Comparison of ENCODE assay signal across 2 cellular contexts in genomic region chr13:29131159-29131558, GRCh38.
TF ChIP-seq lines count a peak whose summit lies in the region.

No MANE protein-coding gene starts in this region.

TF ChIP-seq in liver, 16 proteins besides CTCF, POLR2A, EP300 and RAD21 (continued from another document):
- TF ChIP-seq, protein P1, sequence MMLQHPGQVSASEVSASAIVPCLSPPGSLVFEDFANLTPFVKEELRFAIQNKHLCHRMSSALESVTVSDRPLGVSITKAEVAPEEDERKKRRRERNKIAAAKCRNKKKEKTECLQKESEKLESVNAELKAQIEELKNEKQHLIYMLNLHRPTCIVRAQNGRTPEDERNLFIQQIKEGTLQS (IDR thresholded peaks at IDR 0.05): no peak
- TF ChIP-seq JUND (IDR thresholded peaks at IDR 0.05) (no peak), SP1 (IDR thresholded peaks at IDR 0.05) (no peak), ZBTB33 (IDR thresholded peaks at IDR 0.05) (no peak), GABPA (IDR thresholded peaks at IDR 0.05 in 1 of 2, conservative IDR thresholded peaks at IDR 0.05 in 1 of 2) (no peak), FOXA2 (IDR thresholded peaks at IDR 0.05) (no peak), REST (IDR thresholded peaks at IDR 0.05) (no peak), TAF1 (conservative IDR thresholded peaks at IDR 0.05) (no peak), NR2F2 (IDR thresholded peaks at IDR 0.05) (no peak), HNF4G (IDR thresholded peaks at IDR 0.05) (no peak), RXRA (IDR thresholded peaks at IDR 0.05) (no peak), HNF4A (conservative IDR thresholded peaks at IDR 0.05) (no peak)

TF ChIP-seq in HepG2, 621 proteins besides CTCF, POLR2A, EP300 and RAD21:
- TF ChIP-seq, protein P2, sequence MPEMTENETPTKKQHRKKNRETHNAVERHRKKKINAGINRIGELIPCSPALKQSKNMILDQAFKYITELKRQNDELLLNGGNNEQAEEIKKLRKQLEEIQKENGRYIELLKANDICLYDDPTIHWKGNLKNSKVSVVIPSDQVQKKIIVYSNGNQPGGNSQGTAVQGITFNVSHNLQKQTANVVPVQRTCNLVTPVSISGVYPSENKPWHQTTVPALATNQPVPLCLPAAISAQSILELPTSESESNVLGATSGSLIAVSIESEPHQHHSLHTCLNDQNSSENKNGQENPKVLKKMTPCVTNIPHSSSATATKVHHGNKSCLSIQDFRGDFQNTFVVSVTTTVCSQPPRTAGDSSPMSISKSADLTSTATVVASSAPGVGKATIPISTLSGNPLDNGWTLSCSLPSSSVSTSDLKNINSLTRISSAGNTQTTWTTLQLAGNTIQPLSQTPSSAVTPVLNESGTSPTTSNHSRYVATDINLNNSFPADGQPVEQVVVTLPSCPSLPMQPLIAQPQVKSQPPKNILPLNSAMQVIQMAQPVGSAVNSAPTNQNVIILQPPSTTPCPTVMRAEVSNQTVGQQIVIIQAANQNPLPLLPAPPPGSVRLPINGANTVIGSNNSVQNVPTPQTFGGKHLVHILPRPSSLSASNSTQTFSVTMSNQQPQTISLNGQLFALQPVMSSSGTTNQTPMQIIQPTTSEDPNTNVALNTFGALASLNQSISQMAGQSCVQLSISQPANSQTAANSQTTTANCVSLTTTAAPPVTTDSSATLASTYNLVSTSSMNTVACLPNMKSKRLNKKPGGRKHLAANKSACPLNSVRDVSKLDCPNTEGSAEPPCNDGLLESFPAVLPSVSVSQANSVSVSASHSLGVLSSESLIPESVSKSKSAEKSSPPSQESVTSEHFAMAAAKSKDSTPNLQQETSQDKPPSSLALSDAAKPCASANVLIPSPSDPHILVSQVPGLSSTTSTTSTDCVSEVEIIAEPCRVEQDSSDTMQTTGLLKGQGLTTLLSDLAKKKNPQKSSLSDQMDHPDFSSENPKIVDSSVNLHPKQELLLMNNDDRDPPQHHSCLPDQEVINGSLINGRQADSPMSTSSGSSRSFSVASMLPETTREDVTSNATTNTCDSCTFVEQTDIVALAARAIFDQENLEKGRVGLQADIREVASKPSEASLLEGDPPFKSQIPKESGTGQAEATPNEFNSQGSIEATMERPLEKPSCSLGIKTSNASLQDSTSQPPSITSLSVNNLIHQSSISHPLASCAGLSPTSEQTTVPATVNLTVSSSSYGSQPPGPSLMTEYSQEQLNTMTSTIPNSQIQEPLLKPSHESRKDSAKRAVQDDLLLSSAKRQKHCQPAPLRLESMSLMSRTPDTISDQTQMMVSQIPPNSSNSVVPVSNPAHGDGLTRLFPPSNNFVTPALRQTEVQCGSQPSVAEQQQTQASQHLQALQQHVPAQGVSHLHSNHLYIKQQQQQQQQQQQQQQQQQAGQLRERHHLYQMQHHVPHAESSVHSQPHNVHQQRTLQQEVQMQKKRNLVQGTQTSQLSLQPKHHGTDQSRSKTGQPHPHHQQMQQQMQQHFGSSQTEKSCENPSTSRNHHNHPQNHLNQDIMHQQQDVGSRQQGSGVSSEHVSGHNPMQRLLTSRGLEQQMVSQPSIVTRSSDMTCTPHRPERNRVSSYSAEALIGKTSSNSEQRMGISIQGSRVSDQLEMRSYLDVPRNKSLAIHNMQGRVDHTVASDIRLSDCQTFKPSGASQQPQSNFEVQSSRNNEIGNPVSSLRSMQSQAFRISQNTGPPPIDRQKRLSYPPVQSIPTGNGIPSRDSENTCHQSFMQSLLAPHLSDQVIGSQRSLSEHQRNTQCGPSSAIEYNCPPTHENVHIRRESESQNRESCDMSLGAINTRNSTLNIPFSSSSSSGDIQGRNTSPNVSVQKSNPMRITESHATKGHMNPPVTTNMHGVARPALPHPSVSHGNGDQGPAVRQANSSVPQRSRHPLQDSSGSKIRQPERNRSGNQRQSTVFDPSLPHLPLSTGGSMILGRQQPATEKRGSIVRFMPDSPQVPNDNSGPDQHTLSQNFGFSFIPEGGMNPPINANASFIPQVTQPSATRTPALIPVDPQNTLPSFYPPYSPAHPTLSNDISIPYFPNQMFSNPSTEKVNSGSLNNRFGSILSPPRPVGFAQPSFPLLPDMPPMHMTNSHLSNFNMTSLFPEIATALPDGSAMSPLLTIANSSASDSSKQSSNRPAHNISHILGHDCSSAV (CRISPR knock-in tag; IDR thresholded peaks at IDR 0.05; ENCODE audit: borderline replicate concordance): no peak
- TF ChIP-seq ISX (CRISPR knock-in tag; conservative IDR thresholded peaks at IDR 0.05) (no peak), AFF4 (CRISPR knock-in tag; IDR thresholded peaks at IDR 0.05) (no peak), ASH2L (IDR thresholded peaks at IDR 0.05; ENCODE audit: insufficient read length, low read depth, low read length) (no peak), CCAR2 (optimal IDR thresholded peaks at IDR 0.05; ENCODE audit: low read depth, low read length) (no peak), ARNTL (CRISPR knock-in tag; IDR thresholded peaks at IDR 0.05) (no peak), HNRNPL (IDR thresholded peaks at IDR 0.05; ENCODE audit: low read depth, low read length) (no peak), ZNF563 (CRISPR knock-in tag; IDR thresholded peaks at IDR 0.05) (no peak), TIGD3 (CRISPR knock-in tag; IDR thresholded peaks at IDR 0.05; ENCODE audit: borderline replicate concordance) (no peak), TBX2 (CRISPR knock-in tag; IDR thresholded peaks at IDR 0.05; ENCODE audit: borderline replicate concordance) (no peak), ATRX (CRISPR knock-in tag; IDR thresholded peaks at IDR 0.05; ENCODE audit: borderline replicate concordance) (no peak), CHCHD3 (CRISPR knock-in tag; IDR thresholded peaks at IDR 0.05) (no peak), STAT6 (CRISPR knock-in tag; IDR thresholded peaks at IDR 0.05; ENCODE audit: borderline replicate concordance) (no peak), ZNF766 (CRISPR knock-in tag; IDR thresholded peaks at IDR 0.05; ENCODE audit: borderline replicate concordance) (no peak), ZNF547 (CRISPR knock-in tag; IDR thresholded peaks at IDR 0.05) (no peak), RBFOX2 (IDR thresholded peaks at IDR 0.05; ENCODE audit: low read depth, low read length) (no peak), ZNF3 (CRISPR knock-in tag; IDR thresholded peaks at IDR 0.05) (no peak), ZBTB8A (CRISPR knock-in tag; IDR thresholded peaks at IDR 0.05; ENCODE audit: borderline replicate concordance, low read depth) (no peak), REPIN1 (CRISPR knock-in tag; IDR thresholded peaks at IDR 0.05; ENCODE audit: borderline replicate concordance, low read depth) (no peak)
